ENCODE assay signal across 10 cellular contexts in the genomic region with DNA sequence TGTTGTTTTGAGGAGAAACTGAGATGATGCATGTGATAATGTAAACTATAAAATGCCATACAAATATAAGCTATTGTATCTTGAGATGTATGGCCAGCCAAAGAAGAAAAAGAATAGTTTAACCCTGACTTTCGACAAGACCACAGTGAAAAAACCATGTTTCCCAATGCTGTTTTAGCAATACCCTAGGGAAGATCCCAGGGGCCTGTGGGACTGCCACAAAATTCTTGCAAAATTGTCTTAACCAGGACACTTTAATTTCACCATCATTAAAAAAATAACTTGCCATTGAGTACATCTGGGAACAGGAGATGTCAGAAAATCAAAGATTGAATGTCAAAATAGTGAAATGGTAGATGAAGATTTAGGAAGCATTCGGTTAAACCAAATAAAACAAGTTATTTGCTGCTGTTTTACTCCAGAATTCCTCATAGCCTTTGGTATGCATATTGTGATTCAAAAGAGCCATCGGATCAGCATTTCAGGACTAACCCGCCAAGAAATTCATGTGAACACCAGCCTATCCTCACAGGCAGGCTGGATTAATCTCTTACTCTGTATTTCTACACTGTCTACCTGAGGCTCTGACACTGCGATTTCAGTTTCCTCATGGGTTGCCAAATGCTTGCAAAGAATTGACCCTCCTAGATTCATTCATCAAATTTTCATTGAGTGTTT. TPM values are rescaled to one million over a fixed set of nuclear protein-coding genes. Genes with fewer than 3 reads are reported as not detected.
DNase-seq lines count a peak whose midpoint lies in the region; ATAC-seq and TF ChIP-seq lines count a peak whose summit lies in the region.
"Had no signal": no experiment of that assay in that cellular context is flagged by ENCODE, and none has a peak within 500 bp of the region (broad histone marks: within the 10 kb centered on the region; RNA-seq: fewer than 3 reads in every experiment).

No MANE protein-coding gene starts in this region.

- H3K27ac ChIP-seq in HUES6 (ENCODE audit: low read depth, low read length) = peak overlapping the region; percentile 40; the same call in 1 of the 2 replicates
- peak overlapping the region; percentile 83 to 90 for H3K27ac ChIP-seq in coronary artery
- peak overlapping the region; percentile 92 to 98 (median 94) for H3K27ac ChIP-seq in thyroid gland

- H3K4me1 Mint-ChIP-seq in mesothelial cell of epicardium = peaks cover 33% of the 10 kb centered on the region

- no peaks in the 10 kb centered on the region for H3K9me3 ChIP-seq in HUES6 (ENCODE audit: control insufficient read depth, insufficient read depth, low read depth, low read length)
- H3K9me3 ChIP-seq in thyroid gland = no peaks in the 10 kb centered on the region
- H3K9me3 ChIP-seq: pancreas had no signal

- H3K27me3 ChIP-seq in HUES6 (ENCODE audit: control insufficient read depth, insufficient read depth, low read length) (peaks cover 7% of the 10 kb centered on the region; the same call in 1 of the 2 replicates), thyroid gland (no peaks in the 10 kb centered on the region)
- H3K27me3 ChIP-seq: pancreas had no signal

- ATAC-seq in HG02884 (IDR thresholded peaks at IDR 0.05; ENCODE audit: unreplicated experiment) (no peak), sciatic nerve (no peak)

- H3K27ac Mint-ChIP-seq in mesothelial cell of epicardium = peak overlapping the region; percentile 45
- H3K27ac Mint-ChIP-seq: activated naive CD8-positive, alpha-beta T cell treated with anti-CD3 and anti-CD28 coated beads for 36 hours had no signal

- no peak for TF ChIP-seq POLR2A in thyroid gland (IDR thresholded peaks at IDR 0.05)

- H3K4me3 Mint-ChIP-seq in mesothelial cell of epicardium = peak overlapping the region; percentile 71

- WGBS in thyroid gland, 2 donors = 69 to 74% methylated on average over 5 of the region's 5 CpGs

- intact Hi-C loops in thyroid gland (cut with DNase I) (no loop called here), sciatic nerve (cut with DNase I) (no loop called here)

- no peak for TF ChIP-seq CTCF in coronary artery (IDR thresholded peaks at IDR 0.05)
- no peak for TF ChIP-seq CTCF in mesothelial cell of epicardium (IDR thresholded peaks at IDR 0.05; ENCODE audit: unreplicated experiment)
- no peak for TF ChIP-seq CTCF in thyroid gland (IDR thresholded peaks at IDR 0.05)

- H3K4me1 ChIP-seq in HUES6 (ENCODE audit: control insufficient read depth, insufficient read depth, low read length) (peaks cover 40% of the 10 kb centered on the region), thyroid gland (peaks cover 35 to 41% of the 10 kb centered on the region in 2 donors)

- DNase-seq in coronary artery (ENCODE audit: low spot score) (no peak), mesothelial cell of epicardium (ENCODE audit: low spot score in 2 of 2, unreplicated experiment in 2 of 2) (no peak), thyroid gland (no peak), inferior parietal cortex (ENCODE audit: extremely low spot score) (no peak), sciatic nerve (ENCODE audit: low spot score) (no peak)
- DNase-seq: activated naive CD8-positive, alpha-beta T cell treated with anti-CD3 and anti-CD28 coated beads for 36 hours; effector CD8-positive, alpha-beta T cell; pancreas had no signal

- H3K4me3 ChIP-seq in HUES6 (ENCODE audit: low read depth, low read length) (peak overlapping the region; percentile 28; the same call in 1 of the 2 replicates), coronary artery (peak overlapping the region; percentile 68), thyroid gland (replicated peaks in 1 of 3) (no peak overlapping the region)

- H3K9ac ChIP-seq in HUES6 (ENCODE audit: low read length) = peak overlapping the region; percentile 22

- H3K27me3 Mint-ChIP-seq in mesothelial cell of epicardium (ENCODE audit: low read depth) = no peaks in the 10 kb centered on the region

- H3K36me3 ChIP-seq in HUES6 (ENCODE audit: control insufficient read depth, insufficient read depth, low read length) (no peaks in the 10 kb centered on the region), thyroid gland (no peaks in the 10 kb centered on the region)
- H3K36me3 ChIP-seq: pancreas had no signal

- no peaks in the 10 kb centered on the region for H3K9me3 Mint-ChIP-seq in mesothelial cell of epicardium
- H3K9me3 Mint-ChIP-seq: activated naive CD8-positive, alpha-beta T cell treated with anti-CD3 and anti-CD28 coated beads for 36 hours had no signal

- H3K36me3 Mint-ChIP-seq in mesothelial cell of epicardium = no peaks in the 10 kb centered on the region
- H3K36me3 Mint-ChIP-seq: activated naive CD8-positive, alpha-beta T cell treated with anti-CD3 and anti-CD28 coated beads for 36 hours had no signal

RNA-seq across cellular contexts. Expression of gene SP3, which starts 49.0 kb away (rescaled TPM):
- total RNA-seq in mesothelial cell of epicardium (106 to 113 TPM (median 110 TPM) in 3 replicates), thyroid gland (100 to 1,000 TPM; 152 to 237 (median 186) TPM), sciatic nerve (93.5 TPM)

Comparison
In these comparisons a context has a peak if more than half of its experiments do, and no peak if none do; other contexts are left out.
1. H3K27ac ChIP-seq: peak in every context shown above with its lines; median percentile 94 in thyroid gland; 86 in coronary artery; 40 in HUES6.
2. H3K4me3 ChIP-seq: peak in HUES6 (single experiment) and coronary artery (single experiment); none in thyroid gland (0 of 3).